19 cellular contexts compared by ENCODE assay signal in the genomic region with DNA sequence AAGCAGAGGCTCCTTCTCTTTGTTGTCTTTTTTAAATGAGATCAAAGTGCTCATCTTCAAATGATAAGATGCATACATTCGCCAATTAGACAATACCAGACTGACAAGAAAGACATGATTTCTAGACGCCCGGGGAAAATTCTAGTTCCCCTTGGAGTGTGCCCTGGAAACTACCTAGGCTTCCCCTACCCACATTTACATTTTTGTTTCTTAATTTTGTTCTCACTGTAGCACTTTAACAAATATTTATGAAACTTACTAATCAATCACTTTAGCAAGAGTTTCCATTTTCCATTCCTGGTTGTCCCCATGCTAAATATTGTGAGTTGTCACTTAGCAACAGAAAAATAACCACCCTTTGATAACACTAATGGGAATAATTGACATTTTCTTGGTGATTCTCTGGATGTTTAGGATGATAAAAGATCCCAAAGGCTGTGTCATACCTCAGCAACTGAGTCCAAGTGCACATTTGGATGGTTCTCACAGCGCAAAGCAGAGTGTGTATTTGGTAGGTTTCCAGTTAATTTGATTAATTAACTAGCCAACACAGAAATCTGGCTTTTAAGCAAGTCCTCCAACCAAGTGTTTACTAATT.
A peak's percentile ranks its signal among the peaks of the same experiment; 100 is the strongest.
DNase-seq lines count a peak whose midpoint lies in the region; ATAC-seq, FAIRE-seq and TF ChIP-seq lines count a peak whose summit lies in the region.
"Had no signal": no experiment of that assay in that cellular context is flagged by ENCODE, and none has a peak within 500 bp of the region (broad histone marks: within the 10 kb centered on the region; RNA-seq: fewer than 3 reads in every experiment).

No MANE protein-coding gene starts in this region.

- H2AK5ac ChIP-seq in mesenchymal stem cell (ENCODE audit: low read length, severe bottlenecking) = no peak overlapping the region

- no peaks in the 10 kb centered on the region for H3K4me1 Mint-ChIP-seq in GM23338
- H3K4me1 Mint-ChIP-seq: CD4-positive, alpha-beta memory T cell; H9 had no signal

- H4K20me1 ChIP-seq in GM23338 (replicated peaks; ENCODE audit: insufficient read depth) = no peaks in the 10 kb centered on the region

- H3K9ac ChIP-seq in mesenchymal stem cell (ENCODE audit: low read length) = no peak overlapping the region

- no peak overlapping the region for H3K14ac ChIP-seq in mesenchymal stem cell (ENCODE audit: low read length in 2 of 2)

- no peak for FAIRE-seq in urothelium cell line (lab: Jason Lieb, UNC)

- TF ChIP-seq CTCF in GM12865 (IDR thresholded peaks at IDR 0.05; ENCODE audit: insufficient read depth, low read depth, low read length, missing control alignments) = no peak
- no peak for TF ChIP-seq CTCF in GM23338 (conservative IDR thresholded peaks at IDR 0.05; ENCODE audit: low read depth in 2 of 2)
- no peak for TF ChIP-seq CTCF in lower leg skin (IDR thresholded peaks at IDR 0.05)

- no peak overlapping the region for H2BK5ac ChIP-seq in mesenchymal stem cell (ENCODE audit: low read depth, low read length, poor library complexity, severe bottlenecking)

- intact Hi-C loops in lower leg skin (cut with DNase I; ENCODE audit: low total_unique reads) = no loop called here

- peaks cover 1% of the 10 kb centered on the region; the same call in 1 of the 2 replicates for H3K9me2 ChIP-seq in GM23338 (ENCODE audit: insufficient read depth)

- H4K91ac ChIP-seq in mesenchymal stem cell (ENCODE audit: low read length) = no peak overlapping the region

- no peak overlapping the region for H3K27ac ChIP-seq in GM23338 (ENCODE audit: low read depth)
- H3K27ac ChIP-seq in mesenchymal stem cell (ENCODE audit: low read length, poor library complexity, severe bottlenecking) = no peak overlapping the region

- no peak for TF ChIP-seq POLR2A in lower leg skin (IDR thresholded peaks at IDR 0.05)

- WGBS in mesenchymal stem cell = 97% methylated on average over 3 of the region's 4 CpGs
- 56 to 59% methylated on average over 4 of the region's 4 CpGs for WGBS in lower leg skin, 2 donors

- no peak overlapping the region for H2BK15ac ChIP-seq in mesenchymal stem cell (ENCODE audit: low read depth, poor library complexity, severe bottlenecking)

- H3K23ac ChIP-seq in mesenchymal stem cell (ENCODE audit: low read length in 2 of 2) = no peak overlapping the region

- H3K27ac Mint-ChIP-seq in GM23338 = no peak overlapping the region
- H3K27ac Mint-ChIP-seq: H9 had no signal

- H3K27me3 ChIP-seq in GM23338 (ENCODE audit: insufficient read depth) = no peaks in the 10 kb centered on the region
- H3K27me3 ChIP-seq in mesenchymal stem cell (ENCODE audit: control insufficient read depth in 1 of 2, insufficient read depth in 1 of 2, low read length in 2 of 2) = peaks cover 0 to 3% of the 10 kb centered on the region in 2 experiments
- H3K27me3 ChIP-seq: MG63 had no signal

- H3K4me2 ChIP-seq in GM23338 (no peak overlapping the region), mesenchymal stem cell (ENCODE audit: low read length, poor library complexity, severe bottlenecking) (no peak overlapping the region)

- H3K79me1 ChIP-seq in mesenchymal stem cell (replicated peaks; ENCODE audit: low read length, poor library complexity, severe bottlenecking) = no peaks in the 10 kb centered on the region

- H2BK120ac ChIP-seq in mesenchymal stem cell (ENCODE audit: low read depth, low read length) = no peak overlapping the region

- H3K4me3 Mint-ChIP-seq in GM23338 = no peak overlapping the region
- H3K4me3 Mint-ChIP-seq: CD4-positive, alpha-beta memory T cell; H9 had no signal

- no peaks in the 10 kb centered on the region for H3K9me3 ChIP-seq in mesenchymal stem cell (ENCODE audit: control insufficient read depth, low read length)
- H3K9me3 ChIP-seq: MG63 had no signal

- H3K18ac ChIP-seq in mesenchymal stem cell (ENCODE audit: low read depth in 1 of 2, low read length in 2 of 2) = no peak overlapping the region

- H3K36me3 ChIP-seq in GM23338 (ENCODE audit: insufficient read depth) (no peaks in the 10 kb centered on the region), mesenchymal stem cell (ENCODE audit: control insufficient read depth in 1 of 2, insufficient read depth in 2 of 2, low read depth in 1 of 2, low read length in 2 of 2) (no peaks in the 10 kb centered on the region)
- H3K36me3 ChIP-seq: MG63 had no signal

- no peaks in the 10 kb centered on the region for H3K36me3 Mint-ChIP-seq in GM23338 (ENCODE audit: low read depth)
- H3K36me3 Mint-ChIP-seq: CD4-positive, alpha-beta memory T cell had no signal

- no peak overlapping the region for H2BK12ac ChIP-seq in mesenchymal stem cell (ENCODE audit: low read length in 2 of 2)

- H3F3A ChIP-seq in GM23338 (replicated peaks; ENCODE audit: low read depth) = no peaks in the 10 kb centered on the region

- H3K4ac ChIP-seq in mesenchymal stem cell (ENCODE audit: low read depth in 1 of 2, low read length in 2 of 2) = no peak overlapping the region

- H4K8ac ChIP-seq in mesenchymal stem cell (ENCODE audit: low read length) = no peak overlapping the region

- peak; percentile 26 for DNase-seq in GM12865 (ENCODE audit: low read depth)
- DNase-seq in GM23338 (ENCODE audit: low spot score) = no peak
- peak; percentile 13 for DNase-seq in mesenchymal stem cell
- no peak for DNase-seq in cerebellar cortex (ENCODE audit: low spot score)
- DNase-seq in urothelium cell line (ENCODE audit: low spot score) = no peak
- no peak for DNase-seq in lower leg skin (ENCODE audit: low spot score in 2 of 2)
- DNase-seq: Calu3; CD4-positive, alpha-beta memory T cell; H9; IMR-90; Karpas-422; NCI-H1092 treated with DMSO at 0.1 percent for 48 hours; NCI-H2081 treated with DMSO at 0.1 percent for 48 hours; NCI-H510A; SHP77 had no signal

- H3K4me3 ChIP-seq in GM12865 (ENCODE audit: low read depth, low read length) (no peak overlapping the region), GM23338 (no peak overlapping the region), mesenchymal stem cell (ENCODE audit: insufficient read depth in 1 of 2, low read depth in 1 of 2, low read length in 2 of 2) (no peak overlapping the region), lower leg skin (ENCODE audit: low read depth, poor library complexity, severe bottlenecking) (no peak overlapping the region)
- H3K4me3 ChIP-seq: MG63 had no signal

- no peaks in the 10 kb centered on the region for H3K79me2 ChIP-seq in GM23338 (replicated peaks; ENCODE audit: insufficient read depth)

- H3K4me1 ChIP-seq in GM23338 (ENCODE audit: insufficient read depth) (no peaks in the 10 kb centered on the region), mesenchymal stem cell (ENCODE audit: control insufficient read depth, insufficient read depth, low read depth, low read length) (no peaks in the 10 kb centered on the region)

- H2AFZ ChIP-seq in GM23338 = peak overlapping the region; percentile 33; the same call in 1 of the 2 replicates
- no peak overlapping the region for H2AFZ ChIP-seq in mesenchymal stem cell (ENCODE audit: low read depth, low read length)

- peaks cover 3% of the 10 kb centered on the region; the same call in 2 of the 3 replicates for H3K9me3 Mint-ChIP-seq in GM23338
- H3K9me3 Mint-ChIP-seq: CD4-positive, alpha-beta memory T cell had no signal

- H3K27me3 Mint-ChIP-seq in GM23338 (ENCODE audit: insufficient read depth, low read depth, poor library complexity) = peaks cover 2% of the 10 kb centered on the region
- H3K27me3 Mint-ChIP-seq: CD4-positive, alpha-beta memory T cell had no signal

- ATAC-seq in GM23338 (no peak), HG03439 (IDR thresholded peaks at IDR 0.05; ENCODE audit: unreplicated experiment) (peak; percentile 51), GM18498 (IDR thresholded peaks at IDR 0.05; ENCODE audit: unreplicated experiment) (no peak)
- ATAC-seq: Panc1 had no signal

TF ChIP-seq in GM23338, 12 proteins besides CTCF, POLR2A, EP300 and RAD21 (continues in another document):
- no peak for TF ChIP-seq JUNB (IDR thresholded peaks at IDR 0.05; ENCODE audit: unreplicated experiment)
- no peak for TF ChIP-seq STAT1 (IDR thresholded peaks at IDR 0.05; ENCODE audit: unreplicated experiment)
- TF ChIP-seq ZNF114 (CRISPR knock-in tag; IDR thresholded peaks at IDR 0.05) = no peak
- TF ChIP-seq, protein P1, sequence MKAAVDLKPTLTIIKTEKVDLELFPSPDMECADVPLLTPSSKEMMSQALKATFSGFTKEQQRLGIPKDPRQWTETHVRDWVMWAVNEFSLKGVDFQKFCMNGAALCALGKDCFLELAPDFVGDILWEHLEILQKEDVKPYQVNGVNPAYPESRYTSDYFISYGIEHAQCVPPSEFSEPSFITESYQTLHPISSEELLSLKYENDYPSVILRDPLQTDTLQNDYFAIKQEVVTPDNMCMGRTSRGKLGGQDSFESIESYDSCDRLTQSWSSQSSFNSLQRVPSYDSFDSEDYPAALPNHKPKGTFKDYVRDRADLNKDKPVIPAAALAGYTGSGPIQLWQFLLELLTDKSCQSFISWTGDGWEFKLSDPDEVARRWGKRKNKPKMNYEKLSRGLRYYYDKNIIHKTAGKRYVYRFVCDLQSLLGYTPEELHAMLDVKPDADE (IDR thresholded peaks at IDR 0.05) = no peak
- no peak for TF ChIP-seq ZNF331 (CRISPR knock-in tag; IDR thresholded peaks at IDR 0.05; ENCODE audit: low read depth)
- TF ChIP-seq EZH2 (IDR thresholded peaks at IDR 0.05; ENCODE audit: low read depth, unreplicated experiment) = no peak
- no peak for TF ChIP-seq CREB1 (CRISPR knock-in tag; IDR thresholded peaks at IDR 0.05; ENCODE audit: low read depth)
- TF ChIP-seq POLR2AphosphoS5 (IDR thresholded peaks at IDR 0.05; ENCODE audit: low read depth) = no peak
- TF ChIP-seq EZH2phosphoT487 (IDR thresholded peaks at IDR 0.05; ENCODE audit: unreplicated experiment) = no peak

Comparison
In these comparisons a context has a peak if more than half of its experiments do, and no peak if none do; other contexts are left out.
1. DNase-seq: peak in GM12865 (single experiment) and mesenchymal stem cell (single experiment); none in GM23338 (single experiment), cerebellar cortex (single experiment), urothelium cell line (single experiment) and lower leg skin (0 of 2).